ENCODE assay signal across 8 cellular contexts in genomic region chr10:91163709-91164474, GRCh38. TPM values are rescaled to one million over a fixed set of nuclear protein-coding genes. Genes with fewer than 3 reads are reported as not detected.
DNase-seq lines count a peak whose midpoint lies in the region; ATAC-seq and TF ChIP-seq lines count a peak whose summit lies in the region.

No MANE protein-coding gene starts in this region.

- peaks cover 10% of the 10 kb centered on the region for H3K27me3 ChIP-seq in Caco-2 (replicated peaks; ENCODE audit: control insufficient read depth, insufficient read depth, low read length)

- POLR2A ChIA-PET in Caco-2 (lab: Charles Lee): no interaction called here
- POLR2A ChIA-PET in activated CD4-positive, alpha-beta memory T cell treated with anti-CD3 and anti-CD28 coated beads for 36 hours (lab: Charles Lee): interaction anchor here (1.0 to 1.3 kb wide), 6 partner anchors 27 to 291 kb away, joined by 3 to 7 read pairs (median 4); partner anchors contain the start of gene PCGF5

- TF ChIP-seq POLR2A in lower leg skin (IDR thresholded peaks at IDR 0.05): no peak

- peaks cover 39% of the 10 kb centered on the region for H3K27me3 Mint-ChIP-seq in Caco-2 (ENCODE audit: insufficient read depth, unreplicated experiment)
- no peaks in the 10 kb centered on the region for H3K27me3 Mint-ChIP-seq in activated CD4-positive, alpha-beta memory T cell treated with anti-CD3 and anti-CD28 coated beads for 36 hours

- H3K4me3 Mint-ChIP-seq in Caco-2 (ENCODE audit: unreplicated experiment): peak overlapping the region; percentile 70
- H3K4me3 Mint-ChIP-seq in activated CD4-positive, alpha-beta memory T cell treated with anti-CD3 and anti-CD28 coated beads for 36 hours: peak overlapping the region; percentile 82

- 4 to 6% methylated on average over 38 to 59 of the region's 60 CpGs for WGBS in lower leg skin, 2 donors

- intact Hi-C loops in Caco-2 (cut with micrococcal nuclease; ENCODE audit: unreplicated experiment) (no loop called here), lower leg skin (cut with DNase I; ENCODE audit: low total_unique reads) (no loop called here)
- intact Hi-C loops in activated CD4-positive, alpha-beta memory T cell treated with anti-CD3 and anti-CD28 coated beads for 36 hours (cut with micrococcal nuclease): loop anchor here (1.0 to 10.0 kb wide), 8 partner anchors 30 to 741 kb away; partner anchors contain the start of genes FGFBP3, PCGF5, RPP30 and TNKS2

- no peak overlapping the region for H3K27ac Mint-ChIP-seq in Caco-2 (ENCODE audit: unreplicated experiment)
- H3K27ac Mint-ChIP-seq in activated CD4-positive, alpha-beta memory T cell treated with anti-CD3 and anti-CD28 coated beads for 36 hours: peak overlapping the region; percentile 87

- TF ChIP-seq CTCF in Caco-2 (IDR thresholded peaks at IDR 0.05; ENCODE audit: insufficient read depth in 1 of 2, low read depth in 1 of 2, low read length in 1 of 2, severe bottlenecking in 1 of 2, unreplicated experiment in 1 of 2) (no peak), lower leg skin (IDR thresholded peaks at IDR 0.05) (no peak)

- peak; percentile 9 for ATAC-seq in GM21786 (IDR thresholded peaks at IDR 0.05; ENCODE audit: unreplicated experiment)

- CTCF ChIA-PET in Caco-2 (lab: Charles Lee): interaction anchor here (0.6 to 0.7 kb wide), 2 partner anchors 75 to 360 kb away, joined by 3 to 4 read pairs; no protein-coding TSS in a partner anchor
- CTCF ChIA-PET in activated CD4-positive, alpha-beta memory T cell treated with anti-CD3 and anti-CD28 coated beads for 36 hours (lab: Charles Lee): interaction anchor here (1.2 to 2.7 kb wide), 2 partner anchors 37 to 57 kb away, joined by 6 to 13 read pairs; partner anchors contain the start of gene PCGF5

- BruUV-seq in Caco-2 (replicated peaks; lab: Mats Ljungman, UMichigan): no TSS peak

- no peaks in the 10 kb centered on the region for H3K9me3 Mint-ChIP-seq in Caco-2 (ENCODE audit: unreplicated experiment)
- H3K9me3 Mint-ChIP-seq in activated CD4-positive, alpha-beta memory T cell treated with anti-CD3 and anti-CD28 coated beads for 36 hours: peaks cover 9% of the 10 kb centered on the region

- no peaks in the 10 kb centered on the region for H3K36me3 ChIP-seq in Caco-2 (ENCODE audit: control insufficient read depth, insufficient read depth, low read length)

- H3K4me3 ChIP-seq in Caco-2 (ENCODE audit: low read depth, low read length) (peak overlapping the region; percentile 70), lower leg skin (ENCODE audit: low read depth, poor library complexity, severe bottlenecking) (peak overlapping the region; percentile 87)

- peaks cover 7% of the 10 kb centered on the region for H3K4me1 Mint-ChIP-seq in Caco-2 (ENCODE audit: low read depth, unreplicated experiment)
- peaks cover 48% of the 10 kb centered on the region for H3K4me1 Mint-ChIP-seq in activated CD4-positive, alpha-beta memory T cell treated with anti-CD3 and anti-CD28 coated beads for 36 hours (ENCODE audit: low read depth)

- H3K4me1 ChIP-seq in Caco-2: no peaks in the 10 kb centered on the region

- H3K9me3 ChIP-seq in Caco-2: no peaks in the 10 kb centered on the region; the same call in 1 of the 2 replicates

- peak; percentile 24 to 40 for DNase-seq in Caco-2
- peak; percentile 73 for DNase-seq in LoVo (ENCODE audit: low spot score)
- DNase-seq in activated CD4-positive, alpha-beta memory T cell treated with anti-CD3 and anti-CD28 coated beads for 36 hours: peak; percentile 86
- DNase-seq in dermis microvascular lymphatic vessel endothelial cell (ENCODE audit: low read depth in 2 of 2): peak; percentile 5 to 76
- DNase-seq in lower leg skin (ENCODE audit: low spot score in 2 of 2): peak; percentile 48 to 95
- peak; percentile 53 to 73 for DNase-seq in stimulated activated CD4-positive, alpha-beta T cell treated with anti-CD3 and anti-CD28 coated beads, Interleukin-4, amount 100 ng/mL, for 48 hours (ENCODE audit: low read depth in 2 of 2)
- DNase-seq in NCI-H2171 (lab: John Stamatoyannopoulos, UW): no peak

- no peaks in the 10 kb centered on the region for H3K36me3 Mint-ChIP-seq in Caco-2 (ENCODE audit: insufficient read depth, unreplicated experiment)
- H3K36me3 Mint-ChIP-seq in activated CD4-positive, alpha-beta memory T cell treated with anti-CD3 and anti-CD28 coated beads for 36 hours: peaks cover 6% of the 10 kb centered on the region

RNA-seq across cellular contexts. Expression of gene PCGF5, which starts 56.6 kb away (rescaled TPM):
- total RNA-seq in Caco-2 (2022) (9.6 and 12.0 TPM in 2 replicates), dermis microvascular lymphatic vessel endothelial cell (33.9 and 34.1 TPM in 2 replicates), lower leg skin (10 to 100 TPM; 16.4 to 43.4 (median 28.3) TPM)
- total RNA-seq in activated CD4-positive, alpha-beta memory T cell treated with anti-CD3 and anti-CD28 coated beads for 36 hours: 10 to 100 TPM; 42.9 to 46.8 TPM
